ENCODE assay signal across 1 cellular context in genomic region chr7:73872056-73872908, GRCh38.
TF ChIP-seq lines count a peak whose summit lies in the region.

No MANE protein-coding gene starts in this region.

TF ChIP-seq in H1, 55 proteins besides CTCF, POLR2A, EP300 and RAD21:
- TF ChIP-seq CHD2 (IDR thresholded peaks at IDR 0.05; ENCODE audit: low read length): no peak
- TF ChIP-seq KDM1A (IDR thresholded peaks at IDR 0.05; ENCODE audit: borderline replicate concordance, low read length): 0 out of 2 replicates have a peak, but pooled peaks have one; percentile 28
TF ChIP-seq in H1: peak in this region for 1.
